Comparison of ENCODE assay signal across 1 cellular context in the genomic region with DNA sequence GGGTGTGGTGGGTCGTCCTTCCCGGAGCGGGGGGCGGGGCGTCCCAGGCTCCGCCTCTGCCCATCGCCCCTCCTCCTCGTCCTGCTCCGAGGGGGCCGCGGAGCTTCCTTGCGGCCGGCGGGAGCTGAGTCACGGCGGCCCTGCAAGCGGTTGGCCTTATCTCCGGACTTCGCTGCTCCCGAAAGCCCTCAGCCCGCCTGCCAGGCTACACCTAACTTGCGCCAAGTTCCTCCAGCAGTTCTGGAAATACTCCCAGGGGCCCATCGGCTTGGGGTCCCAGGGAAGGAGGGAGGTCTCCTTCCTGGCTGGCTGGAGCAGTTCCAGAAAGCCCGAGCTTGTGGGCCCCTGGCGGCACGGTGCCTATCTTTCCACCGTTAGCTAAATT.
TF ChIP-seq lines count a peak whose summit lies in the region.

No MANE protein-coding gene starts in this region.

TF ChIP-seq in SK-N-SH, 30 proteins besides CTCF, POLR2A, EP300 and RAD21 (continued from another document):
- TF ChIP-seq, protein P1, sequence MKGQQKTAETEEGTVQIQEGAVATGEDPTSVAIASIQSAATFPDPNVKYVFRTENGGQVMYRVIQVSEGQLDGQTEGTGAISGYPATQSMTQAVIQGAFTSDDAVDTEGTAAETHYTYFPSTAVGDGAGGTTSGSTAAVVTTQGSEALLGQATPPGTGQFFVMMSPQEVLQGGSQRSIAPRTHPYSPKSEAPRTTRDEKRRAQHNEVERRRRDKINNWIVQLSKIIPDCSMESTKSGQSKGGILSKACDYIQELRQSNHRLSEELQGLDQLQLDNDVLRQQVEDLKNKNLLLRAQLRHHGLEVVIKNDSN (IDR thresholded peaks at IDR 0.05; ENCODE audit: borderline replicate concordance, low read depth) = no peak
- TF ChIP-seq EZH2phosphoT487 (IDR thresholded peaks at IDR 0.05; ENCODE audit: borderline replicate concordance, low read depth) = no peak
- no peak for TF ChIP-seq GABPA (IDR thresholded peaks at IDR 0.05; ENCODE audit: low read depth)
- TF ChIP-seq JUND (IDR thresholded peaks at IDR 0.05) = no peak
- 0 out of 2 replicates have a peak, but pooled peaks have one; percentile 8 for TF ChIP-seq TEAD4 (IDR thresholded peaks at IDR 0.05; ENCODE audit: borderline replicate concordance, insufficient read depth)
- TF ChIP-seq POLR2AphosphoS5 (IDR thresholded peaks at IDR 0.05; ENCODE audit: low read depth, low read length) = peak; percentile 85
- TF ChIP-seq RFX5 (IDR thresholded peaks at IDR 0.05; ENCODE audit: low read length) = no peak
- peak; percentile 37; the same call in 1 of the 2 replicates for TF ChIP-seq GATA2 (CRISPR knock-in tag; IDR thresholded peaks at IDR 0.05)
- TF ChIP-seq TCF12 (IDR thresholded peaks at IDR 0.05) = peak; percentile 28; the same call in 1 of the 2 replicates
- TF ChIP-seq YY1 (IDR thresholded peaks at IDR 0.05; ENCODE audit: low read depth) = no peak
- TF ChIP-seq RCOR1 (IDR thresholded peaks at IDR 0.05; ENCODE audit: low read length) = no peak
- TF ChIP-seq, protein P2, sequence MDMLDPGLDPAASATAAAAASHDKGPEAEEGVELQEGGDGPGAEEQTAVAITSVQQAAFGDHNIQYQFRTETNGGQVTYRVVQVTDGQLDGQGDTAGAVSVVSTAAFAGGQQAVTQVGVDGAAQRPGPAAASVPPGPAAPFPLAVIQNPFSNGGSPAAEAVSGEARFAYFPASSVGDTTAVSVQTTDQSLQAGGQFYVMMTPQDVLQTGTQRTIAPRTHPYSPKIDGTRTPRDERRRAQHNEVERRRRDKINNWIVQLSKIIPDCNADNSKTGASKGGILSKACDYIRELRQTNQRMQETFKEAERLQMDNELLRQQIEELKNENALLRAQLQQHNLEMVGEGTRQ (IDR thresholded peaks at IDR 0.05; ENCODE audit: borderline replicate concordance, low read depth, low read length) = no peak
- TF ChIP-seq CHD2 (IDR thresholded peaks at IDR 0.05; ENCODE audit: low read length, partially characterized antibody) = no peak
- TF ChIP-seq NRF1 (IDR thresholded peaks at IDR 0.05; ENCODE audit: low read depth, low read length) = no peak
- TF ChIP-seq RXRA (IDR thresholded peaks at IDR 0.05; ENCODE audit: borderline replicate concordance, low read depth) = no peak
- no peak for TF ChIP-seq MEF2A (IDR thresholded peaks at IDR 0.05; ENCODE audit: borderline replicate concordance, low read depth)
- TF ChIP-seq, protein P3, sequence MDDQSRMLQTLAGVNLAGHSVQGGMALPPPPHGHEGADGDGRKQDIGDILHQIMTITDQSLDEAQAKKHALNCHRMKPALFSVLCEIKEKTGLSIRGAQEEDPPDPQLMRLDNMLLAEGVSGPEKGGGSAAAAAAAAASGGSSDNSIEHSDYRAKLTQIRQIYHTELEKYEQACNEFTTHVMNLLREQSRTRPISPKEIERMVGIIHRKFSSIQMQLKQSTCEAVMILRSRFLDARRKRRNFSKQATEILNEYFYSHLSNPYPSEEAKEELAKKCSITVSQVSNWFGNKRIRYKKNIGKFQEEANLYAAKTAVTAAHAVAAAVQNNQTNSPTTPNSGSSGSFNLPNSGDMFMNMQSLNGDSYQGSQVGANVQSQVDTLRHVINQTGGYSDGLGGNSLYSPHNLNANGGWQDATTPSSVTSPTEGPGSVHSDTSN (IDR thresholded peaks at IDR 0.05) = no peak
- TF ChIP-seq TAF1 (IDR thresholded peaks at IDR 0.05; ENCODE audit: borderline replicate concordance, low read depth, low read length) = peak; percentile 65; the same call in 1 of the 2 replicates
